Comparison of ENCODE assay signal across 9 cellular contexts in the genomic region with DNA sequence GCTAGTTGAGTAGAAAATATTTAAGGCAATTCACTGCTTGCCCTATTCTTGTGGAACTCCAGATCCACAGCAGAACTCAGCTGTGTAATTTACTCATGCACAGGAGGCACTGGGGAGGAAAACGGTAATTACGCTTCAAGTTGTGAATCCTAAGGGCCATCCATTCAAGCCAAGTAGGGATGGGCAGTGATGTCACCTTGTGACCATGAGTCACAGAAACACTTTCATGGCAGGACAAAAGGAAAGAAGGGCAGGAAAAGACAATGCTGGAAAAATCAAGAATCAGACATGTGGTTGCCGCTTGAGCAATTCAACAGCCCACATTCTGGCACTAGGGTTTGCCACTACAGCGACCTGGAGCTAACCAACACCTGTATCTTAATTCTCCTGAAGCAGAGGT. TPM values are rescaled to one million over a fixed set of nuclear protein-coding genes. Genes with fewer than 3 reads are reported as not detected.
DNase-seq lines count a peak whose midpoint lies in the region; ATAC-seq, FAIRE-seq and TF ChIP-seq lines count a peak whose summit lies in the region.
"Had no signal": no experiment of that assay in that cellular context is flagged by ENCODE, and none has a peak within 500 bp of the region (broad histone marks: within the 10 kb centered on the region; RNA-seq: fewer than 3 reads in every experiment).

No MANE protein-coding gene starts in this region.

- H3K79me1 ChIP-seq in H1 (ENCODE audit: low read depth, low read length) = no peaks in the 10 kb centered on the region; the same call in 1 of the 2 replicates

- no peak for TF ChIP-seq CTCF in OCI-LY1 (IDR thresholded peaks at IDR 0.05; ENCODE audit: low read length)
- TF ChIP-seq CTCF in H1 (IDR thresholded peaks at IDR 0.05; ENCODE audit: control extremely low read depth in 1 of 3, insufficient read depth in 1 of 3, low read depth in 1 of 3, low read length in 3 of 3) = no peak
- no peak for TF ChIP-seq CTCF in progenitor cell of endocrine pancreas (IDR thresholded peaks at IDR 0.05; ENCODE audit: unreplicated experiment)

- H3K36me3 Mint-ChIP-seq in progenitor cell of endocrine pancreas (ENCODE audit: insufficient read depth) = no peaks in the 10 kb centered on the region

- H3K23me2 ChIP-seq in H1 (ENCODE audit: low read depth, low read length) = peaks cover 5% of the 10 kb centered on the region; the same call in 1 of the 2 replicates

- POLR2A ChIA-PET in H1 (lab: Charles Lee; ENCODE audit: partially characterized antibody) = interaction anchor here (1.0 to 1.3 kb wide), 2 partner anchors 11 to 23 kb away, joined by 3 read pairs; no protein-coding TSS in a partner anchor

- H4K8ac ChIP-seq in H1 (ENCODE audit: extremely low read depth, insufficient read depth, low read length) = no peak overlapping the region

- H4K5ac ChIP-seq in H1 (ENCODE audit: insufficient read length, low read depth, low read length) = no peak overlapping the region

- H2AFZ ChIP-seq in OCI-LY1 (ENCODE audit: low read length) (no peak overlapping the region), H1 (ENCODE audit: low read length) (no peak overlapping the region)

- no peaks in the 10 kb centered on the region for H3K79me2 ChIP-seq in OCI-LY1 (ENCODE audit: insufficient read depth, low read length)
- H3K79me2 ChIP-seq in H1 (ENCODE audit: control insufficient read depth in 1 of 2, insufficient read depth in 2 of 2, low read length in 2 of 2) = peaks cover 0 to 17% of the 10 kb centered on the region in 2 experiments; a peak in 3 of 4 replicates

- H3K4me1 ChIP-seq in OCI-LY1 (ENCODE audit: insufficient read depth, low read length, severe bottlenecking) = peaks cover 23% of the 10 kb centered on the region
- peaks cover 0 to 14% (median 3%) of the 10 kb centered on the region in 4 experiments; a peak in 3 of 7 replicates for H3K4me1 ChIP-seq in H1 (replicated peaks in 1 of 4; ENCODE audit: control insufficient read depth in 3 of 4, insufficient read depth in 4 of 4, low read length in 3 of 4)

- H3K9me2 ChIP-seq in OCI-LY1 (ENCODE audit: low read depth, low read length) = no peaks in the 10 kb centered on the region

- H3K27me3 ChIP-seq in OCI-LY1 (ENCODE audit: insufficient read depth, low read length) = no peaks in the 10 kb centered on the region
- H3K27me3 ChIP-seq in H1 (replicated peaks in 1 of 4; ENCODE audit: control insufficient read depth in 3 of 4, extremely low read depth in 1 of 4, insufficient read depth in 3 of 4, low read length in 3 of 4) = peaks cover 0 to 13% (median 3%) of the 10 kb centered on the region in 4 experiments; a peak in 4 of 7 replicates

- H3K9me3 Mint-ChIP-seq in progenitor cell of endocrine pancreas (ENCODE audit: low read depth) = no peaks in the 10 kb centered on the region

- no peak for TF ChIP-seq RAD21 in H1 (IDR thresholded peaks at IDR 0.05 in 1 of 2, conservative IDR thresholded peaks at IDR 0.05 in 1 of 2; ENCODE audit: low read depth in 2 of 2, low read length in 2 of 2)

- no peak overlapping the region for H2BK120ac ChIP-seq in H1 (replicated peaks; ENCODE audit: low read depth, low read length)

- DNase-seq in NCI-H82 (lab: John Stamatoyannopoulos, UW) = peak; percentile 6
- no peak for DNase-seq in NCI-H82 treated with DMSO at 0.1 percent for 48 hours (lab: John Stamatoyannopoulos, UW; ENCODE audit: unreplicated experiment)
- DNase-seq in H1 (ENCODE audit: low read depth in 1 of 2, low spot score in 2 of 2) = no peak
- DNase-seq in progenitor cell of endocrine pancreas (ENCODE audit: low spot score, unreplicated experiment) = no peak
- DNase-seq in NCI-H1092 treated with DMSO at 0.1 percent for 48 hours (lab: John Stamatoyannopoulos, UW) = no peak
- DNase-seq in Right ventricle myocardium superior = no peak
- DNase-seq: NCI-H1048 had no signal

- peak overlapping the region; percentile 2; the same call in 1 of the 2 replicates for H2BK5ac ChIP-seq in H1 (ENCODE audit: low read depth, low read length)

- H2BK12ac ChIP-seq in H1 (ENCODE audit: low read depth, low read length) = peak overlapping the region; percentile 21; the same call in 1 of the 2 replicates

- no peak overlapping the region for H2BK20ac ChIP-seq in H1 (ENCODE audit: low read length)

- no peaks in the 10 kb centered on the region for H3F3A ChIP-seq in OCI-LY1 (ENCODE audit: insufficient read depth, low read length)

- intact Hi-C loops in Right ventricle myocardium superior (cut with DNase I) = no loop called here

- H3K4me3 Mint-ChIP-seq in progenitor cell of endocrine pancreas (ENCODE audit: low read depth) = peak overlapping the region; percentile 28

- peaks cover 16% of the 10 kb centered on the region for H3K27me3 Mint-ChIP-seq in progenitor cell of endocrine pancreas

- H3K27ac ChIP-seq in OCI-LY1 (ENCODE audit: low read depth, low read length, poor library complexity, severe bottlenecking) (no peak overlapping the region), H1 (ENCODE audit: low read depth, low read length) (no peak overlapping the region)

- ATAC-seq in HG02981 (IDR thresholded peaks at IDR 0.05; ENCODE audit: unreplicated experiment) = no peak
- no peak for ATAC-seq in Right ventricle myocardium superior (ENCODE audit: poor library complexity)

- H3K9ac ChIP-seq in OCI-LY1 (ENCODE audit: low read length) = no peak overlapping the region; the same call in 1 of the 2 replicates
- no peak overlapping the region for H3K9ac ChIP-seq in H1 (replicated peaks in 1 of 4; ENCODE audit: extremely low read depth in 1 of 4, low read depth in 3 of 4, low read length in 3 of 4)

- no peak for TF ChIP-seq EP300 in H1 (IDR thresholded peaks at IDR 0.05; ENCODE audit: borderline replicate concordance in 1 of 2, low read depth in 2 of 2, low read length in 2 of 2)

- 74% methylated on average over 4 of the region's 4 CpGs; no CpG with 5 or more reads in 1 of the 2 experiments for WGBS in H1 (ENCODE audit: extremely low coverage in 1 of 2, insufficient coverage in 1 of 2, insufficient read length in 1 of 2, insufficient replicate concordance in 2 of 2, low coverage in 1 of 2, low lambda C conversion rate in 2 of 2, missing lambda C conversion rate in 1 of 2), 2 experiments

- H3K4me3 ChIP-seq in OCI-LY1 (ENCODE audit: low read depth, low read length, poor library complexity, severe bottlenecking) (peak overlapping the region; percentile 81), H1 (ENCODE audit: extremely low read depth in 1 of 4, insufficient read depth in 2 of 4, low read depth in 3 of 4, low read length in 4 of 4) (peak overlapping the region in 1 of 4 experiments; percentile 83; a peak in 4 of 8 replicates)

- H3K4me1 Mint-ChIP-seq in progenitor cell of endocrine pancreas (ENCODE audit: low read depth) = peaks cover 26% of the 10 kb centered on the region

- no peaks in the 10 kb centered on the region for H3K36me3 ChIP-seq in OCI-LY1 (ENCODE audit: insufficient read depth, low read length)
- H3K36me3 ChIP-seq in H1 (ENCODE audit: control insufficient read depth in 2 of 4, insufficient read depth in 4 of 4, low read length in 3 of 4) = peaks cover 0 to 7% (median 0%) of the 10 kb centered on the region in 4 experiments; a peak in 2 of 8 replicates

- no peak for TF ChIP-seq POLR2A in H1 (IDR thresholded peaks at IDR 0.05; ENCODE audit: control extremely low read depth in 1 of 2, low read depth in 2 of 2, low read length in 2 of 2)

- no peak overlapping the region for H4K91ac ChIP-seq in H1 (replicated peaks; ENCODE audit: insufficient read length, low read length)

- H3K4ac ChIP-seq in H1 (replicated peaks; ENCODE audit: insufficient read length, low read depth, low read length) = no peak overlapping the region

- no peak overlapping the region for H3K14ac ChIP-seq in H1 (ENCODE audit: insufficient read length)

- H4K20me1 ChIP-seq in OCI-LY1 (ENCODE audit: insufficient read depth, low read length) (no peaks in the 10 kb centered on the region), H1 (replicated peaks in 1 of 2; ENCODE audit: control insufficient read depth in 1 of 2, insufficient read depth in 2 of 2, low read length in 2 of 2) (peaks cover under 1 to 6% of the 10 kb centered on the region in 2 experiments)

- H3K56ac ChIP-seq in H1 (replicated peaks; ENCODE audit: insufficient read length, low read depth, low read length) = no peak overlapping the region

- no peak for FAIRE-seq in H1 (lab: Jason Lieb, UNC)

- peak overlapping the region; percentile 91 for H3K4me2 ChIP-seq in OCI-LY1 (ENCODE audit: low read length)
- peak overlapping the region; percentile 80 to 81; a peak in 3 of 4 replicates for H3K4me2 ChIP-seq in H1 (ENCODE audit: insufficient read depth in 1 of 2, low read depth in 2 of 2, low read length in 2 of 2)

- H3K18ac ChIP-seq in H1 (ENCODE audit: extremely low read depth, low read length) = no peak overlapping the region

- CTCF ChIA-PET in H1 (lab: Charles Lee; ENCODE audit: partially characterized antibody) = interaction anchor here (0.6 to 3.3 kb wide), 4 partner anchors 14 to 1736 kb away, joined by 3 to 13 read pairs (median 3); no protein-coding TSS in a partner anchor

- H3K9me3 ChIP-seq in OCI-LY1 (ENCODE audit: low read length) (no peaks in the 10 kb centered on the region), H1 (ENCODE audit: insufficient read depth in 2 of 2, low read depth in 1 of 2, low read length in 1 of 2) (no peaks in the 10 kb centered on the region)

- no peak overlapping the region for H3K27ac Mint-ChIP-seq in progenitor cell of endocrine pancreas

- no peak overlapping the region for H3K23ac ChIP-seq in H1 (ENCODE audit: insufficient read length)

- H2AK5ac ChIP-seq in H1 (ENCODE audit: low read depth, low read length) = peak overlapping the region; percentile 94; the same call in 1 of the 2 replicates

- H2BK15ac ChIP-seq in H1 (ENCODE audit: low read length) = no peak overlapping the region

TF ChIP-seq in H1, 55 proteins besides CTCF, POLR2A, EP300 and RAD21 (continues in another document):
- no peak for TF ChIP-seq GTF2F1 (IDR thresholded peaks at IDR 0.05; ENCODE audit: borderline replicate concordance, low read depth, low read length)
- TF ChIP-seq FOSL1 (IDR thresholded peaks at IDR 0.05; ENCODE audit: insufficient read depth, low read depth, low read length) = no peak
- no peak for TF ChIP-seq SIRT6 (IDR thresholded peaks at IDR 0.05; ENCODE audit: low read length)
- TF ChIP-seq NANOG (IDR thresholded peaks at IDR 0.05; ENCODE audit: insufficient read depth, low read depth, low read length, poor library complexity, severe bottlenecking) = no peak
- TF ChIP-seq EZH2 (IDR thresholded peaks at IDR 0.05; ENCODE audit: low read depth, low read length, severe bottlenecking) = no peak

RNA-seq across cellular contexts. Expression of gene PAQR3, which starts 1.4 kb away (rescaled TPM):
- total RNA-seq in H1 (2021; fragmentation: NEBNext Ultra II Directional; extraction: Animal tissue kit (Norgen Biotek cat#: 25700)) = 29.5 and 35.2 TPM in 2 replicates
- 19.7 and 28.9 TPM in 2 replicates for polyA plus RNA-seq in H1 (2011; rRNA removed)
- polyA plus RNA-seq in H1 (2011; cell fraction: cytosol; rRNA removed) = 21.9 TPM
- polyA plus RNA-seq in H1 (2011; cell fraction: nucleus; rRNA removed) = 13.9 TPM
- polyA plus RNA-seq in H1 (2012, experiment 1 of 2) = 12.7 to 22.0 TPM (median 16.5 TPM) in 4 replicates
- polyA plus RNA-seq in H1 (2012, experiment 2 of 2) = 2.6 TPM
- 20.3 TPM for polyA plus RNA-seq in H1 (2013, experiment 1 of 2)
- polyA plus RNA-seq in H1 (2013, experiment 2 of 2) = 21.0 TPM
- polyA minus RNA-seq in H1 (2011; rRNA and poly(A)+ RNA removed) = 59.8 and 60.9 TPM in 2 replicates
- 28.7 TPM for polyA minus RNA-seq in H1 (2011; cell fraction: cytosol; rRNA and poly(A)+ RNA removed)
- polyA minus RNA-seq in H1 (2011; cell fraction: nucleus; rRNA and poly(A)+ RNA removed) = 41.6 TPM
- total RNA-seq in progenitor cell of endocrine pancreas (16.0 and 16.2 TPM in 2 replicates), Right ventricle myocardium superior (6.9 TPM)
